ENCODE assay signal across 11 cellular contexts in the genomic region with DNA sequence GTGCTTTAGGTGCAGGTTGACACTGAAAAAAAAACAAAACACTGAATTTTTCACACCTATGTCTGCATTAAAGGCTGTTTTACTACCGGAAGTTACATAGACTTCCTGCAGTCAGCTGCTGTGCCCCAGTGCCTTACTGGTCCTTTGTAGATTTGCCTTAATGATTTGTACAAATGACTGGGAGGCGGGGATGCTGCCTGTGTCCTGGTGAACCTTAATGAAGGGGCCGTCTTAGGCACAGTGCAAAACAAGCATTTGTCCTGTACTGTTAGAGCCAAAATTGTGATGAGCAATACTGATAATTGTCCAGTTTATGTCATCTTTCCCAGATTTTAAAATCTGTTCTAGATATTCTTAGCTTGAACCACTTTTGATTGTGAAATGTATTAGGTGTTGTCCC.
DNase-seq lines count a peak whose midpoint lies in the region; ATAC-seq and TF ChIP-seq lines count a peak whose summit lies in the region.
"Had no signal": no experiment of that assay in that cellular context is flagged by ENCODE, and none has a peak within 500 bp of the region (broad histone marks: within the 10 kb centered on the region; RNA-seq: fewer than 3 reads in every experiment).

No MANE protein-coding gene starts in this region.

- H3K4me3 ChIP-seq in left ventricle myocardium inferior, result no peak overlapping the region
- H3K4me3 ChIP-seq in fibroblast of mammary gland (ENCODE audit: control insufficient read depth, low read depth, low read length), result no peak overlapping the region
- no peak overlapping the region for H3K4me3 ChIP-seq in trophoblast cell (ENCODE audit: low read depth, low read length)
- H3K4me3 ChIP-seq in left lung, result no peak overlapping the region
- H3K4me3 ChIP-seq: BLaER1, GM12878 had no signal

- H3K9me3 Mint-ChIP-seq in activated CD4-positive, alpha-beta memory T cell treated with anti-CD3 and anti-CD28 coated beads, Interleukin-2, amount 10 ng/mL, durations not matched to agents 7 days and 5 days, result no peaks in the 10 kb centered on the region
- H3K9me3 Mint-ChIP-seq in stimulated activated effector memory CD8-positive, alpha-beta T cell treated with anti-CD3 and anti-CD28 coated beads, Interleukin-12 subunit alpha, Interleukin-12 subunit beta, amount 100 ng/mL, for 72 hours, result no peaks in the 10 kb centered on the region

- POLR2A ChIA-PET in activated CD4-positive, alpha-beta memory T cell treated with anti-CD3 and anti-CD28 coated beads, Interleukin-2, amount 10 ng/mL, durations not matched to agents 7 days and 5 days (lab: Charles Lee), result interaction anchor here (0.6 kb wide), 1 partner anchor 226 kb away, joined by 4 read pairs; no protein-coding TSS in a partner anchor

- no peak overlapping the region for H2BK120ac ChIP-seq in trophoblast cell (ENCODE audit: insufficient read depth, low read length, poor library complexity)

- H3K79me2 ChIP-seq in trophoblast cell (ENCODE audit: control insufficient read depth, insufficient read depth, low read length, poor library complexity), result no peaks in the 10 kb centered on the region

- H3K4me1 Mint-ChIP-seq in activated CD4-positive, alpha-beta memory T cell treated with anti-CD3 and anti-CD28 coated beads, Interleukin-2, amount 10 ng/mL, durations not matched to agents 7 days and 5 days, result peaks cover 13% of the 10 kb centered on the region
- H3K4me1 Mint-ChIP-seq in stimulated activated effector memory CD8-positive, alpha-beta T cell treated with anti-CD3 and anti-CD28 coated beads, Interleukin-12 subunit alpha, Interleukin-12 subunit beta, amount 100 ng/mL, for 72 hours, result peaks cover 15% of the 10 kb centered on the region

- no peak overlapping the region for H2AFZ ChIP-seq in trophoblast cell (ENCODE audit: insufficient read depth, low read length, poor library complexity)

- H3K36me3 Mint-ChIP-seq in activated CD4-positive, alpha-beta memory T cell treated with anti-CD3 and anti-CD28 coated beads, Interleukin-2, amount 10 ng/mL, durations not matched to agents 7 days and 5 days (ENCODE audit: low read depth), result peaks cover 25% of the 10 kb centered on the region
- peaks cover 16% of the 10 kb centered on the region for H3K36me3 Mint-ChIP-seq in stimulated activated effector memory CD8-positive, alpha-beta T cell treated with anti-CD3 and anti-CD28 coated beads, Interleukin-12 subunit alpha, Interleukin-12 subunit beta, amount 100 ng/mL, for 72 hours

- H2BK12ac ChIP-seq in trophoblast cell (ENCODE audit: low read length), result no peak overlapping the region

- H2AK5ac ChIP-seq in trophoblast cell (ENCODE audit: low read length), result no peak overlapping the region

- H4K12ac ChIP-seq in trophoblast cell (ENCODE audit: low read depth, low read length), result no peak overlapping the region

- intact Hi-C loops in left ventricle myocardium inferior (cut with micrococcal nuclease) (no loop called here), cardiac septum (cut with DNase I) (no loop called here), left lung (cut with DNase I) (no loop called here)

- H3K14ac ChIP-seq in trophoblast cell (ENCODE audit: low read length), result no peak overlapping the region

- H3K4me2 ChIP-seq in trophoblast cell (ENCODE audit: low read length), result no peak overlapping the region
- H3K4me2 ChIP-seq: BLaER1 had no signal

- no peaks in the 10 kb centered on the region for H3K27me3 Mint-ChIP-seq in activated CD4-positive, alpha-beta memory T cell treated with anti-CD3 and anti-CD28 coated beads, Interleukin-2, amount 10 ng/mL, durations not matched to agents 7 days and 5 days

- H2BK5ac ChIP-seq in trophoblast cell (ENCODE audit: low read depth, low read length, poor library complexity), result no peak overlapping the region

- peaks cover 56% of the 10 kb centered on the region for H3K4me1 ChIP-seq in left ventricle myocardium inferior
- H3K4me1 ChIP-seq in trophoblast cell (ENCODE audit: control insufficient read depth in 1 of 2, insufficient read depth in 2 of 2, low read length in 2 of 2), result no peaks in the 10 kb centered on the region
- H3K4me1 ChIP-seq in left lung, result peaks cover 0 to 4% of the 10 kb centered on the region in 2 donors

- no peak for TF ChIP-seq CTCF in left ventricle myocardium inferior (IDR thresholded peaks at IDR 0.05; ENCODE audit: borderline replicate concordance)
- TF ChIP-seq CTCF in fibroblast of mammary gland (conservative IDR thresholded peaks at IDR 0.05; ENCODE audit: control insufficient read depth, insufficient read depth, low read depth, low read length), result no peak
- TF ChIP-seq CTCF in left lung (IDR thresholded peaks at IDR 0.05), result no peak

- no peak overlapping the region for H3K18ac ChIP-seq in trophoblast cell (ENCODE audit: low read length)

- H3K36me3 ChIP-seq in left ventricle myocardium inferior, result peaks cover 32% of the 10 kb centered on the region
- peaks cover 12 to 24% of the 10 kb centered on the region in 2 experiments for H3K36me3 ChIP-seq in trophoblast cell (ENCODE audit: control insufficient read depth in 1 of 2, insufficient read depth in 2 of 2, low read length in 2 of 2)
- H3K36me3 ChIP-seq in left lung, result peaks cover 0 to 25% of the 10 kb centered on the region in 2 donors

- no peaks in the 10 kb centered on the region for H3K79me1 ChIP-seq in trophoblast cell (ENCODE audit: low read length)

- peak; percentile 70 for ATAC-seq in stimulated activated effector memory CD8-positive, alpha-beta T cell treated with anti-CD3 and anti-CD28 coated beads, Interleukin-12 subunit alpha, Interleukin-12 subunit beta, amount 100 ng/mL, for 72 hours
- no peak for ATAC-seq in left lung
- ATAC-seq: GM12878, right cardiac atrium had no signal

- peak overlapping the region; percentile 27 for H3K27ac Mint-ChIP-seq in activated CD4-positive, alpha-beta memory T cell treated with anti-CD3 and anti-CD28 coated beads, Interleukin-2, amount 10 ng/mL, durations not matched to agents 7 days and 5 days
- H3K27ac Mint-ChIP-seq in stimulated activated effector memory CD8-positive, alpha-beta T cell treated with anti-CD3 and anti-CD28 coated beads, Interleukin-12 subunit alpha, Interleukin-12 subunit beta, amount 100 ng/mL, for 72 hours, result peak overlapping the region; percentile 61

- H4K8ac ChIP-seq in trophoblast cell (ENCODE audit: low read depth, low read length), result no peak overlapping the region

- no peak overlapping the region for H3K23ac ChIP-seq in trophoblast cell (ENCODE audit: low read length)

- no peak overlapping the region for H3K4me3 Mint-ChIP-seq in activated CD4-positive, alpha-beta memory T cell treated with anti-CD3 and anti-CD28 coated beads, Interleukin-2, amount 10 ng/mL, durations not matched to agents 7 days and 5 days
- H3K4me3 Mint-ChIP-seq in stimulated activated effector memory CD8-positive, alpha-beta T cell treated with anti-CD3 and anti-CD28 coated beads, Interleukin-12 subunit alpha, Interleukin-12 subunit beta, amount 100 ng/mL, for 72 hours, result no peak overlapping the region

- H4K91ac ChIP-seq in trophoblast cell (ENCODE audit: low read depth, low read length), result no peak overlapping the region

- H3K27ac ChIP-seq in left ventricle myocardium inferior (replicated peaks) (peak overlapping the region; percentile 51), trophoblast cell (ENCODE audit: low read depth, low read length) (no peak overlapping the region), left lung (peak overlapping the region in 1 of 2 donors; percentile 13)
- H3K27ac ChIP-seq: BLaER1 had no signal

- CTCF ChIA-PET in activated CD4-positive, alpha-beta memory T cell treated with anti-CD3 and anti-CD28 coated beads, Interleukin-2, amount 10 ng/mL, durations not matched to agents 7 days and 5 days (lab: Charles Lee), result no interaction called here

- H3K27me3 ChIP-seq in left ventricle myocardium inferior (ENCODE audit: low read depth) (no peaks in the 10 kb centered on the region), trophoblast cell (ENCODE audit: insufficient read depth, low read length) (no peaks in the 10 kb centered on the region), left lung (no peaks in the 10 kb centered on the region)
- H3K27me3 ChIP-seq: BLaER1 had no signal

- DNase-seq in left ventricle myocardium inferior (no peak), cardiac septum (ENCODE audit: low spot score) (no peak), fibroblast of mammary gland (ENCODE audit: low read depth) (peak; percentile 5), H4 (ENCODE audit: low spot score) (no peak), trophoblast cell (no peak), left lung (no peak)
- DNase-seq in activated CD4-positive, alpha-beta memory T cell treated with anti-CD3 and anti-CD28 coated beads, Interleukin-2, amount 10 ng/mL, durations not matched to agents 7 days and 5 days, result peak; percentile 32
- DNase-seq in stimulated activated effector memory CD8-positive, alpha-beta T cell treated with anti-CD3 and anti-CD28 coated beads, Interleukin-12 subunit alpha, Interleukin-12 subunit beta, amount 100 ng/mL, for 72 hours (ENCODE audit: low spot score in 2 of 2), result no peak
- DNase-seq: right cardiac atrium had no signal

- H3K9me3 ChIP-seq in left ventricle myocardium inferior (replicated peaks), result no peaks in the 10 kb centered on the region
- no peaks in the 10 kb centered on the region for H3K9me3 ChIP-seq in trophoblast cell (ENCODE audit: insufficient read depth, low read depth, low read length)
- H3K9me3 ChIP-seq in left lung, result no peaks in the 10 kb centered on the region
- H3K9me3 ChIP-seq: BLaER1 had no signal

- no peak overlapping the region for H3K4ac ChIP-seq in trophoblast cell (ENCODE audit: low read depth, low read length)

- no peak overlapping the region for H3K9ac ChIP-seq in trophoblast cell (ENCODE audit: low read length)
- H3K9ac ChIP-seq: BLaER1 had no signal

- no CpG with 5 or more reads among the region's 3 CpGs for WGBS in trophoblast cell (ENCODE audit: extremely low coverage, insufficient coverage, insufficient read length)

Comparison
In these comparisons a context has a peak if more than half of its experiments do, and no peak if none do; other contexts are left out.
1. DNase-seq: peak in activated CD4-positive, alpha-beta memory T cell treated with anti-CD3 and anti-CD28 coated beads, Interleukin-2, amount 10 ng/mL, durations not matched to agents 7 days and 5 days (single experiment) and fibroblast of mammary gland (single experiment); none in left ventricle myocardium inferior (single experiment), cardiac septum (single experiment), stimulated activated effector memory CD8-positive, alpha-beta T cell treated with anti-CD3 and anti-CD28 coated beads, Interleukin-12 subunit alpha, Interleukin-12 subunit beta, amount 100 ng/mL, for 72 hours (0 of 2), H4 (single experiment), trophoblast cell (0 of 2) and left lung (0 of 2).